Comparison of ENCODE assay signal across 18 cellular contexts in the genomic region with DNA sequence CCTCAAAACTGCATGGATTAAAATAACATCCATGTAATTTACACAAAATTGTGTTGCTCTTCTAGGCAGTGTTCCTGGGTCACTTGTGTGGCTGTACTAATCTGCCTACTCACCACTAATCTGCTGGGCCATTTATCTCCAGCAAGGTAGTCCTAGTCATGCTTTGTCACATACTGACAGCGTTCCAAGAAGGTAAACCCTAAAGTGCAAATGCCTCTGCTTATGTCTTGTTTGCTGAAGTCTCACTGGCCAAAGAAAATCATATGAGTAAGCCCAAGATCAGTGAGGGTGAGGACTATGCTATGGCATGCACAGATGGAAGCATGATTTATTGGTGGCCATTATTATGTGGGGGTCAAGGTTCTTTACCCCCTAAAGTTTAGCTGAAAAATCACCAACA.
"Had no signal": no experiment of that assay in that cellular context is flagged by ENCODE, and none has a peak within 500 bp of the region (broad histone marks: within the 10 kb centered on the region; RNA-seq: fewer than 3 reads in every experiment).

No MANE protein-coding gene starts in this region.

- H3K9me3 ChIP-seq: ascending aorta, gastrocnemius medialis, psoas muscle, testis had no signal

- FAIRE-seq: colon, islet of Langerhans had no signal

- H3K27ac Mint-ChIP-seq: activated CD4-positive, alpha-beta memory T cell treated with anti-CD3 and anti-CD28 coated beads for 36 hours; activated CD8-positive, alpha-beta memory T cell treated with anti-CD3 and anti-CD28 coated beads, Interleukin-2, amount 10 ng/mL, durations not matched to agents 7 days and 5 days; activated naive CD4-positive, alpha-beta T cell treated with anti-CD3 and anti-CD28 coated beads, Interleukin-2, amount 10 ng/mL, durations not matched to agents 7 days and 5 days had no signal

- H3K4me1 ChIP-seq: ascending aorta, gastrocnemius medialis, heart left ventricle, psoas muscle, stomach, testis had no signal

- H3K27ac ChIP-seq: ascending aorta, gastrocnemius medialis, heart left ventricle, psoas muscle, stomach, testis, VCaP had no signal

- H3K36me3 ChIP-seq: ascending aorta, gastrocnemius medialis, heart left ventricle, stomach had no signal

- H3K27me3 Mint-ChIP-seq: activated CD4-positive, alpha-beta memory T cell treated with anti-CD3 and anti-CD28 coated beads for 36 hours; activated CD8-positive, alpha-beta memory T cell treated with anti-CD3 and anti-CD28 coated beads, Interleukin-2, amount 10 ng/mL, durations not matched to agents 7 days and 5 days; activated naive CD4-positive, alpha-beta T cell treated with anti-CD3 and anti-CD28 coated beads, Interleukin-2, amount 10 ng/mL, durations not matched to agents 7 days and 5 days had no signal

- H3K4me3 ChIP-seq: ascending aorta, gastrocnemius medialis, heart left ventricle, lung, psoas muscle, stomach, testis had no signal

- H3K36me3 Mint-ChIP-seq: activated CD4-positive, alpha-beta memory T cell treated with anti-CD3 and anti-CD28 coated beads for 36 hours; activated CD8-positive, alpha-beta memory T cell treated with anti-CD3 and anti-CD28 coated beads, Interleukin-2, amount 10 ng/mL, durations not matched to agents 7 days and 5 days; activated naive CD4-positive, alpha-beta T cell treated with anti-CD3 and anti-CD28 coated beads, Interleukin-2, amount 10 ng/mL, durations not matched to agents 7 days and 5 days had no signal

- H3K4me3 Mint-ChIP-seq: activated CD4-positive, alpha-beta memory T cell treated with anti-CD3 and anti-CD28 coated beads for 36 hours; activated CD8-positive, alpha-beta memory T cell treated with anti-CD3 and anti-CD28 coated beads, Interleukin-2, amount 10 ng/mL, durations not matched to agents 7 days and 5 days; activated naive CD4-positive, alpha-beta T cell treated with anti-CD3 and anti-CD28 coated beads, Interleukin-2, amount 10 ng/mL, durations not matched to agents 7 days and 5 days; neural crest cell had no signal

- H3K4me1 Mint-ChIP-seq: activated CD8-positive, alpha-beta memory T cell treated with anti-CD3 and anti-CD28 coated beads, Interleukin-2, amount 10 ng/mL, durations not matched to agents 7 days and 5 days; activated naive CD4-positive, alpha-beta T cell treated with anti-CD3 and anti-CD28 coated beads, Interleukin-2, amount 10 ng/mL, durations not matched to agents 7 days and 5 days had no signal

- H3K27me3 ChIP-seq: ascending aorta, gastrocnemius medialis, heart left ventricle, stomach, testis had no signal

- DNase-seq: activated CD4-positive, alpha-beta memory T cell treated with anti-CD3 and anti-CD28 coated beads for 36 hours; activated CD8-positive, alpha-beta memory T cell treated with anti-CD3 and anti-CD28 coated beads, Interleukin-2, amount 10 ng/mL, durations not matched to agents 7 days and 5 days; activated naive CD4-positive, alpha-beta T cell treated with anti-CD3 and anti-CD28 coated beads, Interleukin-2, amount 10 ng/mL, durations not matched to agents 7 days and 5 days; activated T-cell treated with anti-CD3 and anti-CD28 coated beads, Interleukin-2, amount 50 U/mL, for 1 hour; caudate nucleus; gastrocnemius medialis; heart left ventricle; midbrain; psoas muscle; stimulated activated CD4-positive, alpha-beta T cell treated with anti-CD3 and anti-CD28 coated beads, Interleukin-1b, Interleukin-23, amount 100 ng/mL, for 48 hours; stomach; testis had no signal
